Comparison of ENCODE assay signal across 20 cellular contexts in genomic region chr18:30754846-30755245, GRCh38.
"Had no signal": no experiment of that assay in that cellular context is flagged by ENCODE, and none has a peak within 500 bp of the region (broad histone marks: within the 10 kb centered on the region; RNA-seq: fewer than 3 reads in every experiment).

No MANE protein-coding gene starts in this region.

- H3K27ac ChIP-seq: SJSA1, SK-N-MC had no signal

- H3K27me3 ChIP-seq: SJSA1 had no signal

- H3K4me1 Mint-ChIP-seq: IgD-negative memory B cell had no signal

- H3K27me3 Mint-ChIP-seq: IgD-negative memory B cell had no signal

- H3K4me3 ChIP-seq: SJSA1, SK-N-MC had no signal

- H3K27ac Mint-ChIP-seq: IgD-negative memory B cell had no signal

- H3K36me3 ChIP-seq: SJSA1 had no signal

- H3K36me3 Mint-ChIP-seq: IgD-negative memory B cell had no signal

- DNase-seq: Karpas-422, KG1, MM.1S, NCI-H1092 treated with DMSO at 0.1 percent for 48 hours, NCI-H1436, NCI-H1930, NCI-H2081 treated with DMSO at 0.1 percent for 48 hours, NCI-H2171, NCI-H226, NCI-H446, NCI-H510A, NCI-H524 treated with DMSO at 0.1 percent for 48 hours, NCI-H69, NCI-H774, Right ventricle myocardium superior, RPMI8226, SIG-M5 had no signal

- H3K9me3 ChIP-seq: SJSA1 had no signal

- H3K4me1 ChIP-seq: SJSA1 had no signal

- H3K4me3 Mint-ChIP-seq: IgD-negative memory B cell had no signal
